In genomic region chr11:47378836-47379170, GRCh38 we compare ENCODE assay signal across 13 cellular contexts. TPM values are rescaled to one million over a fixed set of nuclear protein-coding genes. Genes with fewer than 3 reads are reported as not detected.
DNase-seq lines count a peak whose midpoint lies in the region; ATAC-seq, FAIRE-seq and TF ChIP-seq lines count a peak whose summit lies in the region.
"Had no signal": no experiment of that assay in that cellular context is flagged by ENCODE, and none has a peak within 500 bp of the region (broad histone marks: within the 10 kb centered on the region; RNA-seq: fewer than 3 reads in every experiment).

No MANE protein-coding gene starts in this region.

- no peak for FAIRE-seq in HTR-8/SVneo (lab: Jason Lieb, UNC)

- H4K20me1 ChIP-seq in Karpas-422 (ENCODE audit: insufficient read depth, low read depth, low read length), result peaks cover 17% of the 10 kb centered on the region

- no peak for TF ChIP-seq CTCF in GM12875 (IDR thresholded peaks at IDR 0.05; ENCODE audit: borderline replicate concordance, insufficient read depth, low read depth, low read length)
- TF ChIP-seq CTCF in neural crest cell (conservative IDR thresholded peaks at IDR 0.05), result no peak

- H3K27ac Mint-ChIP-seq in neural crest cell (ENCODE audit: unreplicated experiment), result peak overlapping the region; percentile 67

- H3K9me2 ChIP-seq in Karpas-422 (replicated peaks; ENCODE audit: insufficient read depth, low read length), result no peaks in the 10 kb centered on the region

- peak overlapping the region; percentile 93 for H3K27ac ChIP-seq in Karpas-422 (ENCODE audit: low read length)

- peaks cover 16% of the 10 kb centered on the region for H3K36me3 ChIP-seq in Karpas-422 (ENCODE audit: insufficient read depth, low read length)

- H3K4me3 Mint-ChIP-seq in neural crest cell, result no peak overlapping the region

- H3K4me1 Mint-ChIP-seq in neural crest cell, result no peaks in the 10 kb centered on the region

- peaks cover 37% of the 10 kb centered on the region for H3K4me1 ChIP-seq in Karpas-422 (ENCODE audit: low read length)

- H3K4me2 ChIP-seq in Karpas-422 (ENCODE audit: low read depth, low read length, poor library complexity, severe bottlenecking), result peak overlapping the region; percentile 84

- H3K79me2 ChIP-seq in Karpas-422 (ENCODE audit: low read length), result peaks cover 51% of the 10 kb centered on the region

- no peaks in the 10 kb centered on the region for H3K9me3 ChIP-seq in Karpas-422 (ENCODE audit: low read length)
- H3K9me3 ChIP-seq: mucosa of descending colon had no signal

- no peak for DNase-seq in Karpas-422
- DNase-seq in neural crest cell (ENCODE audit: low read depth, low spot score), result no peak
- DNase-seq in HTR-8/SVneo (ENCODE audit: insufficient read length, low spot score), result no peak
- DNase-seq in cerebellum (ENCODE audit: low spot score), result no peak
- no peak for DNase-seq in HPDE6-E6E7 (ENCODE audit: extremely low spot score)
- DNase-seq: amniotic stem cell, NCI-H2029, T-helper 2 cell had no signal

- no peaks in the 10 kb centered on the region for H3K36me3 Mint-ChIP-seq in neural crest cell (ENCODE audit: low read depth)

- peak overlapping the region; percentile 92 for H3K4me3 ChIP-seq in GM12875 (ENCODE audit: low read depth, low read length)
- H3K4me3 ChIP-seq in Karpas-422 (ENCODE audit: low read length), result peak overlapping the region; percentile 84
- H3K4me3 ChIP-seq: mucosa of descending colon had no signal

- H3K9me3 Mint-ChIP-seq in neural crest cell, result peaks cover 3% of the 10 kb centered on the region

- no peaks in the 10 kb centered on the region for H3K27me3 ChIP-seq in Karpas-422 (ENCODE audit: low read length)

- peak overlapping the region; percentile 90 for H3K9ac ChIP-seq in Karpas-422 (ENCODE audit: low read length)

- H3K27me3 Mint-ChIP-seq in neural crest cell (ENCODE audit: low read depth), result no peaks in the 10 kb centered on the region

- ATAC-seq in GM21515 (IDR thresholded peaks at IDR 0.05; ENCODE audit: unreplicated experiment) (peak; percentile 3), HG02840 (IDR thresholded peaks at IDR 0.05; ENCODE audit: low FRiP score, unreplicated experiment) (no peak)

- H2AFZ ChIP-seq in Karpas-422 (ENCODE audit: low read length), result no peak overlapping the region

RNA-seq across cellular contexts. Expression of gene SPI1, which starts 0.5 kb away (rescaled TPM):
- total RNA-seq in Karpas-422 (2014; rRNA removed; shearing (Covaris generic); ENCODE audit: low replicate concordance), result 114 and 198 TPM in 2 replicates
- total RNA-seq in neural crest cell (not detected in 2 replicates), cerebellum (1.2 TPM)
- total RNA-seq: activated CD8-positive, alpha-beta memory T cell treated with anti-CD3 and anti-CD28 coated beads for 36 hours had no signal

RNA-seq across cellular contexts. Expression of gene MYBPC3, which starts 26.3 kb away (rescaled TPM):
- total RNA-seq in Karpas-422 (2014; rRNA removed; shearing (Covaris generic); ENCODE audit: low replicate concordance), result 0.67 and 0.72 TPM in 2 replicates
- total RNA-seq in neural crest cell (not detected in 2 replicates), cerebellum (0.18 TPM)
- total RNA-seq: activated CD8-positive, alpha-beta memory T cell treated with anti-CD3 and anti-CD28 coated beads for 36 hours had no signal

RNA-seq across cellular contexts. Expression of gene SLC39A13, which starts 29.6 kb away (rescaled TPM):
- 24.9 and 32.8 TPM in 2 replicates for total RNA-seq in Karpas-422 (2014; rRNA removed; shearing (Covaris generic); ENCODE audit: low replicate concordance)
- 34.5 and 36.0 TPM in 2 replicates for total RNA-seq in neural crest cell
- 10.7 TPM for total RNA-seq in cerebellum

RNA-seq across cellular contexts. Expression of gene PSMC3, which starts 47.4 kb away (rescaled TPM):
- total RNA-seq in Karpas-422 (2014; rRNA removed; shearing (Covaris generic); ENCODE audit: low replicate concordance), result 40.6 and 119 TPM in 2 replicates
- total RNA-seq in neural crest cell (197 and 205 TPM in 2 replicates), cerebellum (55.3 TPM)

Comparison
In these comparisons a context has a peak if more than half of its experiments do, and no peak if none do; other contexts are left out.
1. RNA of gene SPI1, which starts 0.5 kb away (total RNA-seq): 114 to 198 TPM in Karpas-422; 1.2 TPM in cerebellum (single experiment) and not detected in neural crest cell; every median in the first group is over 10 times any median in the second.